8 cellular contexts compared by ENCODE assay signal in the genomic region with DNA sequence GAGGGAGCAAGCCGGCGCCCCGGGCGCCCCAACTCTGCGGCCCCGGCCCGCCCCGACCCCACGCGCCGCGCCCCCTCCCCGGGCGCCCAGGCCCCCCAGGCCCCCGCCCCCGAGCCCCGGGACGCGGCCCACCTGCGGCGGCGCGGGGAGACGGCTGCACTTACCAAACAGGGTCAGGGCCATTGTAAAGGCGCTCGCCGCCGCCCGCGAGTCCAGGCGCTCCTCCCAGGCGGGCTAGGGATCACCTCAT. TPM values are rescaled to one million over a fixed set of nuclear protein-coding genes. Genes with fewer than 3 reads are reported as not detected.
DNase-seq lines count a peak whose midpoint lies in the region; ATAC-seq and TF ChIP-seq lines count a peak whose summit lies in the region.

No MANE protein-coding gene starts in this region.

- H3K27me3 ChIP-seq in mesenchymal stem cell (ENCODE audit: control insufficient read depth in 1 of 2, insufficient read depth in 1 of 2, low read length in 2 of 2) (peaks cover 27 to 39% of the 10 kb centered on the region in 2 experiments), aorta (ENCODE audit: control insufficient read depth in 1 of 2, insufficient read depth in 2 of 2, low read length in 1 of 2) (no peaks in the 10 kb centered on the region)

- H3K9me3 ChIP-seq in mesenchymal stem cell (ENCODE audit: control insufficient read depth, low read length): no peaks in the 10 kb centered on the region
- H3K9me3 ChIP-seq in aorta (ENCODE audit: control insufficient read depth, low read length): no peaks in the 10 kb centered on the region

- no peak for DNase-seq in AG04449 (ENCODE audit: low read depth, low spot score)
- DNase-seq in cardiac fibroblast (ENCODE audit: low read depth in 2 of 2): no peak
- DNase-seq in mesenchymal stem cell: no peak
- DNase-seq in aorta: peak in 1 of 2 donors; percentile 78
- no peak for DNase-seq in GM10266 (ENCODE audit: extremely low spot score)
- DNase-seq in AG08395 (ENCODE audit: low spot score): no peak

- peak overlapping the region; percentile 78 for H4K91ac ChIP-seq in mesenchymal stem cell (ENCODE audit: low read length)

- H2BK5ac ChIP-seq in mesenchymal stem cell (ENCODE audit: low read depth, low read length, poor library complexity, severe bottlenecking): no peak overlapping the region

- intact Hi-C loops in aorta (cut with DNase I): loop anchor here in 1 of 2 donors (10.0 kb wide), 1 partner anchor 160 kb away; a partner anchor contains a TSS

- peaks cover 37% of the 10 kb centered on the region for H3K27me3 Mint-ChIP-seq in IgD-negative memory B cell

- peak overlapping the region; percentile 55 to 81 for H3K4ac ChIP-seq in mesenchymal stem cell (ENCODE audit: low read depth in 1 of 2, low read length in 2 of 2)

- H3K4me3 ChIP-seq in AG04449 (ENCODE audit: low read depth, low read length) (peak overlapping the region; percentile 64), cardiac fibroblast (replicated peaks in 1 of 2; ENCODE audit: low read depth in 2 of 2, low read length in 2 of 2) (peak overlapping the region; percentile 52 to 65), mesenchymal stem cell (ENCODE audit: insufficient read depth in 1 of 2, low read depth in 1 of 2, low read length in 2 of 2) (peak overlapping the region; percentile 72 to 77), aorta (ENCODE audit: low read length in 2 of 2) (peak overlapping the region; percentile 52 to 80)

- peak overlapping the region; percentile 18 for H2AFZ ChIP-seq in mesenchymal stem cell (ENCODE audit: low read depth, low read length)

- H3K9me3 Mint-ChIP-seq in IgD-negative memory B cell: no peaks in the 10 kb centered on the region

- H3K4me2 ChIP-seq in mesenchymal stem cell (ENCODE audit: low read length, poor library complexity, severe bottlenecking): peak overlapping the region; percentile 98

- peak overlapping the region; percentile 88 for H2BK120ac ChIP-seq in mesenchymal stem cell (ENCODE audit: low read depth, low read length)

- H3K4me1 Mint-ChIP-seq in IgD-negative memory B cell: peaks cover 1 to 5% (median 4%) of the 10 kb centered on the region in 3 donors

- H3K4me1 ChIP-seq in mesenchymal stem cell (ENCODE audit: control insufficient read depth, insufficient read depth, low read depth, low read length) (peaks cover 8% of the 10 kb centered on the region), aorta (ENCODE audit: control insufficient read depth in 1 of 2, insufficient read depth in 2 of 2, low read length in 2 of 2) (peaks cover 2 to 4% of the 10 kb centered on the region in 2 donors)

- H3K4me3 Mint-ChIP-seq in IgD-negative memory B cell: peak overlapping the region; percentile 83 to 89 (median 84)

- POLR2A ChIA-PET in AG04449 (lab: Yijun Ruan, JAX): no interaction called here

- H4K8ac ChIP-seq in mesenchymal stem cell (ENCODE audit: low read length): no peak overlapping the region

- no peak for TF ChIP-seq CTCF in AG04449 (IDR thresholded peaks at IDR 0.05; ENCODE audit: insufficient read depth, low read length, missing control alignments)
- no peak for TF ChIP-seq CTCF in cardiac fibroblast (IDR thresholded peaks at IDR 0.05; ENCODE audit: low read depth, low read length)
- TF ChIP-seq CTCF in GM10266 (IDR thresholded peaks at IDR 0.05; ENCODE audit: control insufficient read depth, insufficient read depth, low read depth, missing control alignments): no peak

- H3K18ac ChIP-seq in mesenchymal stem cell (ENCODE audit: low read depth in 1 of 2, low read length in 2 of 2): peak overlapping the region; percentile 77 to 88

- H2BK12ac ChIP-seq in mesenchymal stem cell (ENCODE audit: low read length in 2 of 2): no peak overlapping the region

- no peak overlapping the region for H3K27ac Mint-ChIP-seq in IgD-negative memory B cell

- no peak overlapping the region for H3K23ac ChIP-seq in mesenchymal stem cell (ENCODE audit: low read length in 2 of 2)

- H3K36me3 ChIP-seq in mesenchymal stem cell (ENCODE audit: control insufficient read depth in 1 of 2, insufficient read depth in 2 of 2, low read depth in 1 of 2, low read length in 2 of 2) (no peaks in the 10 kb centered on the region), aorta (ENCODE audit: control insufficient read depth in 1 of 2, insufficient read depth in 2 of 2, low read length in 1 of 2) (no peaks in the 10 kb centered on the region)

- no peak overlapping the region for H2AK5ac ChIP-seq in mesenchymal stem cell (ENCODE audit: low read length, severe bottlenecking)

- CTCF ChIA-PET in AG04449 (lab: Yijun Ruan, JAX): interaction anchor here (1.2 to 6.0 kb wide), 8 partner anchors 11 to 305 kb away, joined by 3 to 33 read pairs (median 7); no protein-coding TSS in a partner anchor

- no peak overlapping the region for H3K27ac ChIP-seq in mesenchymal stem cell (ENCODE audit: low read length, poor library complexity, severe bottlenecking)
- peak overlapping the region; percentile 51 to 61 for H3K27ac ChIP-seq in aorta (ENCODE audit: low read depth in 1 of 2, low read length in 2 of 2)

- H2BK15ac ChIP-seq in mesenchymal stem cell (ENCODE audit: low read depth, poor library complexity, severe bottlenecking): peak overlapping the region; percentile 89

- H3K36me3 Mint-ChIP-seq in IgD-negative memory B cell: no peaks in the 10 kb centered on the region

- WGBS in mesenchymal stem cell: 1% methylated on average over 20 of the region's 32 CpGs
- WGBS in aorta, 2 donors: 0 to 1% methylated on average over 10 to 32 of the region's 32 CpGs

- H3K9ac ChIP-seq in mesenchymal stem cell (ENCODE audit: low read length): peak overlapping the region; percentile 58

- no peaks in the 10 kb centered on the region for H3K79me1 ChIP-seq in mesenchymal stem cell (replicated peaks; ENCODE audit: low read length, poor library complexity, severe bottlenecking)

- peak; percentile 20 for ATAC-seq in GM19372 (IDR thresholded peaks at IDR 0.05; ENCODE audit: low read depth, unreplicated experiment)
- peak; percentile 38 for ATAC-seq in aorta (ENCODE audit: low FRiP score)

- peak overlapping the region in 1 of 2 experiments; percentile 18 for H3K14ac ChIP-seq in mesenchymal stem cell (ENCODE audit: low read length in 2 of 2)

RNA-seq across cellular contexts. Expression of a gene that starts 0.5 kb away (rescaled TPM):
- not detected for polyA plus RNA-seq in IgD-negative memory B cell
- polyA plus RNA-seq in mesenchymal stem cell (2013, experiment 1 of 2): 21.7 TPM
- 20.5 TPM for polyA plus RNA-seq in mesenchymal stem cell (2013, experiment 2 of 2)
- total RNA-seq in aorta: 10 to 100 TPM; 23.0 to 25.1 TPM
- polyA plus RNA-seq in aorta: 10 to 100 TPM; 18.8 to 29.8 TPM

Comparison
In these comparisons a context has a peak if more than half of its experiments do, and no peak if none do; other contexts are left out.
1. RNA of a gene that starts 0.5 kb away (polyA plus RNA-seq): 18.8 to 29.8 TPM in aorta; not detected in IgD-negative memory B cell (single experiment); every median in the first group is over 10 times any median in the second.
2. Peak in every context shown above with its lines, with median percentiles within 50 percentile points of each other: H3K4me3 ChIP-seq.